In genomic region chr16:75298252-75298651, GRCh38 we compare ENCODE assay signal across 17 cellular contexts. TPM values are rescaled to one million over a fixed set of nuclear protein-coding genes. Genes with fewer than 3 reads are reported as not detected.
A peak's percentile ranks its signal among the peaks of the same experiment; 100 is the strongest.
DNase-seq lines count a peak whose midpoint lies in the region; ATAC-seq and TF ChIP-seq lines count a peak whose summit lies in the region.
"Had no signal": no experiment of that assay in that cellular context is flagged by ENCODE, and none has a peak within 500 bp of the region (broad histone marks: within the 10 kb centered on the region; RNA-seq: fewer than 3 reads in every experiment).

No MANE protein-coding gene starts in this region.

- no peak for ATAC-seq in WTC11
- no peak for ATAC-seq in stimulated activated memory B cell treated with anti-CD40 and anti-IgM and Interleukin-4, amounts not matched to agents 10 μg/mL and 1 μg/mL and 100 μg/mL, for 72 hours
- ATAC-seq: PC-3 had no signal

- DNase-seq in WTC11 (ENCODE audit: low spot score) (no peak), glutamatergic neuron (no peak), neural crest cell (ENCODE audit: low read depth, low spot score) (no peak), NCI-H1092 (lab: John Stamatoyannopoulos, UW) (no peak), T-helper 2 cell (no peak), NCI-H2196 treated with DMSO at 0.1 percent for 48 hours (lab: John Stamatoyannopoulos, UW; ENCODE audit: unreplicated experiment) (no peak)
- DNase-seq: BE2C; Calu3; CD4-positive, CD25-positive, alpha-beta regulatory T cell; NCI-H1417 treated with DMSO at 0.1 percent for 48 hours; NCI-H187 treated with DMSO at 0.1 percent for 48 hours; NCI-H226; PC-3; RPMI8226; SHP77 treated with DMSO at 0.1 percent for 48 hours; SK-N-SH had no signal

- H3K27me3 Mint-ChIP-seq in WTC11 (ENCODE audit: low read depth) (no peaks in the 10 kb centered on the region), glutamatergic neuron (ENCODE audit: unreplicated experiment) (peaks cover 6% of the 10 kb centered on the region), neural crest cell (ENCODE audit: low read depth) (no peaks in the 10 kb centered on the region)
- H3K27me3 Mint-ChIP-seq in stimulated activated memory B cell treated with anti-CD40 and anti-IgM and Interleukin-4, amounts not matched to agents 10 μg/mL and 1 μg/mL and 100 μg/mL, for 72 hours, result no peaks in the 10 kb centered on the region
- H3K27me3 Mint-ChIP-seq: CD4-positive, CD25-positive, alpha-beta regulatory T cell had no signal

- peak overlapping the region; percentile 22; the same call in 1 of the 2 replicates for H3K27ac Mint-ChIP-seq in WTC11
- H3K27ac Mint-ChIP-seq in glutamatergic neuron (ENCODE audit: unreplicated experiment), result peak overlapping the region; percentile 39
- peak overlapping the region; percentile 54 for H3K27ac Mint-ChIP-seq in neural crest cell (ENCODE audit: unreplicated experiment)
- no peak overlapping the region for H3K27ac Mint-ChIP-seq in stimulated activated memory B cell treated with anti-CD40 and anti-IgM and Interleukin-4, amounts not matched to agents 10 μg/mL and 1 μg/mL and 100 μg/mL, for 72 hours

- H3K36me3 Mint-ChIP-seq in WTC11 (peaks cover 53% of the 10 kb centered on the region), glutamatergic neuron (ENCODE audit: unreplicated experiment) (no peaks in the 10 kb centered on the region), neural crest cell (ENCODE audit: low read depth) (peaks cover 9% of the 10 kb centered on the region)
- H3K36me3 Mint-ChIP-seq in stimulated activated memory B cell treated with anti-CD40 and anti-IgM and Interleukin-4, amounts not matched to agents 10 μg/mL and 1 μg/mL and 100 μg/mL, for 72 hours, result peaks cover 78% of the 10 kb centered on the region

- CTCF ChIA-PET in WTC11 (lab: Charles Lee), result no interaction called here

- no peaks in the 10 kb centered on the region for H3K9me3 Mint-ChIP-seq in WTC11
- H3K9me3 Mint-ChIP-seq in glutamatergic neuron (ENCODE audit: unreplicated experiment), result peaks cover 7% of the 10 kb centered on the region
- H3K9me3 Mint-ChIP-seq in neural crest cell, result no peaks in the 10 kb centered on the region
- no peaks in the 10 kb centered on the region for H3K9me3 Mint-ChIP-seq in stimulated activated memory B cell treated with anti-CD40 and anti-IgM and Interleukin-4, amounts not matched to agents 10 μg/mL and 1 μg/mL and 100 μg/mL, for 72 hours
- H3K9me3 Mint-ChIP-seq: CD4-positive, CD25-positive, alpha-beta regulatory T cell had no signal

- POLR2A ChIA-PET in WTC11 (lab: Charles Lee), result no interaction called here

- TF ChIP-seq CTCF in WTC11 (IDR thresholded peaks at IDR 0.05) (no peak), glutamatergic neuron (IDR thresholded peaks at IDR 0.05; ENCODE audit: partially characterized antibody, unreplicated experiment) (no peak), neural crest cell (conservative IDR thresholded peaks at IDR 0.05) (no peak)

- H3K4me3 Mint-ChIP-seq in WTC11, result no peak overlapping the region
- no peak overlapping the region for H3K4me3 Mint-ChIP-seq in glutamatergic neuron (ENCODE audit: unreplicated experiment)
- H3K4me3 Mint-ChIP-seq in neural crest cell, result no peak overlapping the region
- H3K4me3 Mint-ChIP-seq in stimulated activated memory B cell treated with anti-CD40 and anti-IgM and Interleukin-4, amounts not matched to agents 10 μg/mL and 1 μg/mL and 100 μg/mL, for 72 hours, result no peak overlapping the region
- H3K4me3 Mint-ChIP-seq: CD4-positive, CD25-positive, alpha-beta regulatory T cell had no signal

- H3K4me1 Mint-ChIP-seq in WTC11 (no peaks in the 10 kb centered on the region), glutamatergic neuron (ENCODE audit: low read depth, unreplicated experiment) (peaks cover 37% of the 10 kb centered on the region), neural crest cell (peaks cover 6% of the 10 kb centered on the region)
- no peaks in the 10 kb centered on the region for H3K4me1 Mint-ChIP-seq in stimulated activated memory B cell treated with anti-CD40 and anti-IgM and Interleukin-4, amounts not matched to agents 10 μg/mL and 1 μg/mL and 100 μg/mL, for 72 hours

TF ChIP-seq in WTC11, 78 proteins besides CTCF, POLR2A, EP300 and RAD21 (continues in another document):
- TF ChIP-seq ZBTB21 (CRISPR knock-in tag; IDR thresholded peaks at IDR 0.05; ENCODE audit: borderline replicate concordance) (no peak), NR2C2 (CRISPR knock-in tag; IDR thresholded peaks at IDR 0.05) (no peak), ZSCAN18 (CRISPR knock-in tag; IDR thresholded peaks at IDR 0.05) (no peak), ZBTB43 (CRISPR knock-in tag; IDR thresholded peaks at IDR 0.05) (no peak), GRHL2 (CRISPR knock-in tag; IDR thresholded peaks at IDR 0.05; ENCODE audit: insufficient replicate concordance, severe bottlenecking) (no peak), ZNF281 (CRISPR knock-in tag; IDR thresholded peaks at IDR 0.05) (no peak), KAT7 (CRISPR knock-in tag; IDR thresholded peaks at IDR 0.05; ENCODE audit: borderline replicate concordance) (no peak), TCF7 (CRISPR knock-in tag; IDR thresholded peaks at IDR 0.05; ENCODE audit: low read depth) (no peak), HMGXB4 (CRISPR knock-in tag; IDR thresholded peaks at IDR 0.05) (no peak)

RNA-seq across cellular contexts. Expression of gene BCAR1, which starts 46.8 kb away (rescaled TPM):
- total RNA-seq in WTC11 (2021) (87.3 to 95.6 TPM (median 88.6 TPM) in 3 replicates), glutamatergic neuron (ENCODE audit: unreplicated experiment) (212 TPM), neural crest cell (63.8 and 64.0 TPM in 2 replicates)
